ENCODE assay signal across 13 cellular contexts in the genomic region with DNA sequence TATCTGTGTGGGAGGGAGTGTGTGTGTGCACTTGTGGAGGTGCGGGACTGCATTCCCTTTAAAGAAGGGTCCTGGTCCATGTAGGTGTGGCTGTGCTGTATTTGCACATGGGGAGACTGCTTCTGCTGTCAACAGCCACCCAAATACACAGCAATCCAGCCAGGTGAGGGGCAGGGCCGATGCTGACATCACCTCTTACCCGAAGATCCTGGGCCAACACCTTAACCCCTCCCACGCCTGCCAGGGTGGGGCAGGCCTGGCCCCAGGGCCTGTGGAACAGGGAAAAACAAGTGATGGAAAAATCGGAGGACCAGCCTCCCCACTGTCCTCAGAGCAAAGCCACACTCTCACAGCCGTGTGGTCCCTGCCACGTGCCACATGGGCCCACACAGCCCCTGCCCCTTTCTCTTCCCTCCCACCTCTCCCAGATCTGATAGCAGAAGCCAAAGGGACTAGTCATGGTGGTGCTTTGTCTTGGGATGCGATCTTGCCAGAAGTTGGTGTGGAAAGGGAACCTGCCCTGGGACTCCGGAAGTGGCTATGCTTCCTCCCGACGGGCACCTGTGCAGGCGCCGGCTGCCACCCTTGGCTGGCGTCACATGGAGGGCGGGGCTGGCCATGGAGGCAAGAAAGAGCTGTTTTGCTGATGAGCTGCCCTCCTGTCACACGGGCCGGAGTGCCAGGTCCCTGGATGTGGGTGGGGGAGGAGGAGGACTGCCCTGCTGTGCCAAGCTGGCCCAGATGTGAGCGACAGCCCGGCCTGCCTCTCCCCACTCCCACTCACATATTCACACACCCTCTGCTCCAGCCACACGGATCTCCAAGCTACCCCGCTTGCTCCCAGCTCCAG. TPM values are rescaled to one million over a fixed set of nuclear protein-coding genes. Genes with fewer than 3 reads are reported as not detected.
DNase-seq lines count a peak whose midpoint lies in the region; ATAC-seq, FAIRE-seq and TF ChIP-seq lines count a peak whose summit lies in the region.
"Had no signal": no experiment of that assay in that cellular context is flagged by ENCODE, and none has a peak within 500 bp of the region (broad histone marks: within the 10 kb centered on the region; RNA-seq: fewer than 3 reads in every experiment).

No MANE protein-coding gene starts in this region.

- H3K9me3 Mint-ChIP-seq in GM23338 = no peaks in the 10 kb centered on the region

- H3K4me1 ChIP-seq in GM23338 (ENCODE audit: insufficient read depth) (peaks cover 10% of the 10 kb centered on the region; the same call in 1 of the 2 replicates), prostate gland (replicated peaks) (peaks cover 9% of the 10 kb centered on the region)

- H3K4me3 Mint-ChIP-seq in GM23338 = no peak overlapping the region

- peaks cover 7% of the 10 kb centered on the region for H3K27me3 Mint-ChIP-seq in GM23338 (ENCODE audit: insufficient read depth, low read depth, poor library complexity)

- 38% methylated on average over 21 of the region's 21 CpGs for WGBS in prostate gland

- no peaks in the 10 kb centered on the region for H3K36me3 Mint-ChIP-seq in GM23338 (ENCODE audit: low read depth)

- H3F3A ChIP-seq in GM23338 (replicated peaks; ENCODE audit: low read depth) = no peaks in the 10 kb centered on the region

- H3K9me3 ChIP-seq in prostate gland = no peaks in the 10 kb centered on the region

- TF ChIP-seq CTCF in GM23338 (conservative IDR thresholded peaks at IDR 0.05; ENCODE audit: low read depth in 2 of 2) (no peak), bronchial epithelial cell (IDR thresholded peaks at IDR 0.05; ENCODE audit: insufficient read depth, low read length, severe bottlenecking) (no peak), prostate gland (IDR thresholded peaks at IDR 0.05) (no peak)

- no peaks in the 10 kb centered on the region for H4K20me1 ChIP-seq in GM23338 (replicated peaks; ENCODE audit: insufficient read depth)

- H3K27ac Mint-ChIP-seq in GM23338 = no peak overlapping the region

- peaks cover 22% of the 10 kb centered on the region for H3K4me1 Mint-ChIP-seq in GM23338

- intact Hi-C loops in prostate gland (cut with DNase I) = no loop called here

- no peak overlapping the region for H3K4me2 ChIP-seq in GM23338

- H3K27ac ChIP-seq in GM23338 (ENCODE audit: low read depth) (no peak overlapping the region), prostate gland (peak overlapping the region; percentile 71 to 85)
- H3K27ac ChIP-seq: WERI-Rb-1 had no signal

- 0 out of 2 replicates have a peak overlapping the region, but pooled peaks have one; percentile 66 for H2AFZ ChIP-seq in GM23338

- ATAC-seq in GM23338 (peak; percentile 80), HG02798 (IDR thresholded peaks at IDR 0.05; ENCODE audit: poor library complexity, unreplicated experiment) (no peak), HG03457 (IDR thresholded peaks at IDR 0.05; ENCODE audit: unreplicated experiment) (no peak)

- peak; percentile 86 for FAIRE-seq in bronchial epithelial cell (lab: Jason Lieb, UNC)
- FAIRE-seq: colon had no signal

- DNase-seq in GM23338 (ENCODE audit: low spot score) (no peak), NCI-H2029 treated with DMSO at 0.1 percent for 48 hours (lab: John Stamatoyannopoulos, UW) (peak; percentile 20), bronchial epithelial cell (ENCODE audit: low read depth) (peak; percentile 82), prostate gland (ENCODE audit: low spot score) (peak; percentile 79), HuH-7 (ENCODE audit: low spot score) (no peak)
- DNase-seq: activated effector memory CD4-positive, alpha-beta T cell treated with anti-CD3 and anti-CD28 coated beads, Interleukin-2, amount 50 U/mL, for 16 hours; EL; stimulated activated CD4-positive, alpha-beta T cell treated with anti-CD3 and anti-CD28 coated beads, Interleukin-12 subunit alpha, Interleukin-12 subunit beta, amount 100 ng/mL, for 4 hours; stimulated activated naive CD4-positive, alpha-beta T cell; WERI-Rb-1 had no signal

- no peaks in the 10 kb centered on the region for H3K79me2 ChIP-seq in GM23338 (replicated peaks; ENCODE audit: insufficient read depth)

- TF ChIP-seq POLR2A in prostate gland (IDR thresholded peaks at IDR 0.05) = peak; percentile 45

- no peak overlapping the region for H3K4me3 ChIP-seq in GM23338
- H3K4me3 ChIP-seq in bronchial epithelial cell (ENCODE audit: low read depth, low read length) = peak overlapping the region; percentile 16
- no peak overlapping the region for H3K4me3 ChIP-seq in prostate gland

- no peaks in the 10 kb centered on the region for H3K27me3 ChIP-seq in GM23338 (ENCODE audit: insufficient read depth)
- H3K27me3 ChIP-seq in bronchial epithelial cell (ENCODE audit: control insufficient read depth, insufficient read depth, low read length) = no peaks in the 10 kb centered on the region
- H3K27me3 ChIP-seq in prostate gland (replicated peaks; ENCODE audit: insufficient read depth) = no peaks in the 10 kb centered on the region

- peaks cover 7% of the 10 kb centered on the region; the same call in 1 of the 2 replicates for H3K9me2 ChIP-seq in GM23338 (ENCODE audit: insufficient read depth)

- H3K36me3 ChIP-seq in GM23338 (ENCODE audit: insufficient read depth) (no peaks in the 10 kb centered on the region), bronchial epithelial cell (ENCODE audit: control insufficient read depth, insufficient read depth, low read length) (no peaks in the 10 kb centered on the region), prostate gland (no peaks in the 10 kb centered on the region)
- H3K36me3 ChIP-seq: WERI-Rb-1 had no signal

TF ChIP-seq in GM23338, 12 proteins besides CTCF, POLR2A, EP300 and RAD21 (continues in another document):
- TF ChIP-seq STAT1 (IDR thresholded peaks at IDR 0.05; ENCODE audit: unreplicated experiment) (no peak), JUNB (IDR thresholded peaks at IDR 0.05; ENCODE audit: unreplicated experiment) (no peak), CREB1 (CRISPR knock-in tag; IDR thresholded peaks at IDR 0.05; ENCODE audit: low read depth) (no peak), ZNF114 (CRISPR knock-in tag; IDR thresholded peaks at IDR 0.05) (no peak)
- TF ChIP-seq, protein P1, sequence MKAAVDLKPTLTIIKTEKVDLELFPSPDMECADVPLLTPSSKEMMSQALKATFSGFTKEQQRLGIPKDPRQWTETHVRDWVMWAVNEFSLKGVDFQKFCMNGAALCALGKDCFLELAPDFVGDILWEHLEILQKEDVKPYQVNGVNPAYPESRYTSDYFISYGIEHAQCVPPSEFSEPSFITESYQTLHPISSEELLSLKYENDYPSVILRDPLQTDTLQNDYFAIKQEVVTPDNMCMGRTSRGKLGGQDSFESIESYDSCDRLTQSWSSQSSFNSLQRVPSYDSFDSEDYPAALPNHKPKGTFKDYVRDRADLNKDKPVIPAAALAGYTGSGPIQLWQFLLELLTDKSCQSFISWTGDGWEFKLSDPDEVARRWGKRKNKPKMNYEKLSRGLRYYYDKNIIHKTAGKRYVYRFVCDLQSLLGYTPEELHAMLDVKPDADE (IDR thresholded peaks at IDR 0.05) = no peak

RNA-seq across cellular contexts. Expression of a gene that starts 7.8 kb away (rescaled TPM):
- 6.1 and 6.7 TPM in 2 replicates for total RNA-seq in GM23338 (2014; rRNA removed; shearing (Covaris generic))
- 6.2 and 8.7 TPM in 2 replicates for polyA plus RNA-seq in GM23338 (2016; fragmentation: Nextera tagmentation; extraction: Ambion mirVana)
- total RNA-seq in bronchial epithelial cell (9.2 and 12.7 TPM in 2 replicates), prostate gland (10 to 100 TPM; 90.9 to 96.9 TPM)

Comparison
In these comparisons a context has a peak if more than half of its experiments do, and no peak if none do; other contexts are left out.
1. DNase-seq: peak in NCI-H2029 treated with DMSO at 0.1 percent for 48 hours (single experiment), bronchial epithelial cell (single experiment) and prostate gland (single experiment); none in GM23338 (single experiment) and HuH-7 (single experiment).